In genomic region chr10:31353574-31353973, GRCh38 we compare ENCODE assay signal across 7 cellular contexts. TPM values are rescaled to one million over a fixed set of nuclear protein-coding genes. Genes with fewer than 3 reads are reported as not detected.
A peak's percentile ranks its signal among the peaks of the same experiment; 100 is the strongest.
DNase-seq lines count a peak whose midpoint lies in the region; ATAC-seq and TF ChIP-seq lines count a peak whose summit lies in the region.

No MANE protein-coding gene starts in this region.

- peak; percentile 36 for TF ChIP-seq CTCF in GM12873 (IDR thresholded peaks at IDR 0.05; ENCODE audit: insufficient read depth, low read depth, low read length, missing control alignments)

- peak; percentile 65 for ATAC-seq in GM19468 (IDR thresholded peaks at IDR 0.05; ENCODE audit: extremely low read depth, unreplicated experiment)
- ATAC-seq in HG03442 (IDR thresholded peaks at IDR 0.05; ENCODE audit: unreplicated experiment): peak; percentile 92
- ATAC-seq in activated CD8-positive, alpha-beta T cell treated with anti-CD3 and anti-CD28 coated beads, Interleukin-2, amount 10 ng/mL, durations not matched to agents 7 days and 5 days: peak; percentile 92

- H3K27ac Mint-ChIP-seq in activated CD8-positive, alpha-beta T cell treated with anti-CD3 and anti-CD28 coated beads, Interleukin-2, amount 10 ng/mL, durations not matched to agents 7 days and 5 days: no peak overlapping the region

- CTCF ChIA-PET in activated CD8-positive, alpha-beta T cell treated with anti-CD3 and anti-CD28 coated beads, Interleukin-2, amount 10 ng/mL, durations not matched to agents 7 days and 5 days (lab: Charles Lee): interaction anchor here (1.0 to 2.7 kb wide), 8 partner anchors 11 to 569 kb away, joined by 3 to 10 read pairs (median 6); partner anchors contain the start of gene ZNF438

- peak; percentile 39 for DNase-seq in activated CD8-positive, alpha-beta T cell treated with anti-CD3 and anti-CD28 coated beads, Interleukin-2, amount 10 ng/mL, durations not matched to agents 7 days and 5 days
- DNase-seq in lung microvascular endothelial cell (ENCODE audit: low read depth in 2 of 2) (peak; percentile 49 to 77), hypothalamus (lab: John Stamatoyannopoulos, UW) (no peak), DMS79 (lab: John Stamatoyannopoulos, UW) (no peak)

- H3K4me3 Mint-ChIP-seq in activated CD8-positive, alpha-beta T cell treated with anti-CD3 and anti-CD28 coated beads, Interleukin-2, amount 10 ng/mL, durations not matched to agents 7 days and 5 days: no peak overlapping the region

- no peaks in the 10 kb centered on the region for H3K27me3 Mint-ChIP-seq in activated CD8-positive, alpha-beta T cell treated with anti-CD3 and anti-CD28 coated beads, Interleukin-2, amount 10 ng/mL, durations not matched to agents 7 days and 5 days (ENCODE audit: low read depth)

- POLR2A ChIA-PET in activated CD8-positive, alpha-beta T cell treated with anti-CD3 and anti-CD28 coated beads, Interleukin-2, amount 10 ng/mL, durations not matched to agents 7 days and 5 days (lab: Charles Lee): no interaction called here

- H3K9me3 Mint-ChIP-seq in activated CD8-positive, alpha-beta T cell treated with anti-CD3 and anti-CD28 coated beads, Interleukin-2, amount 10 ng/mL, durations not matched to agents 7 days and 5 days (ENCODE audit: insufficient read depth): no peaks in the 10 kb centered on the region

- H3K4me1 Mint-ChIP-seq in activated CD8-positive, alpha-beta T cell treated with anti-CD3 and anti-CD28 coated beads, Interleukin-2, amount 10 ng/mL, durations not matched to agents 7 days and 5 days (ENCODE audit: low read depth): peaks cover 31% of the 10 kb centered on the region

- H3K36me3 Mint-ChIP-seq in activated CD8-positive, alpha-beta T cell treated with anti-CD3 and anti-CD28 coated beads, Interleukin-2, amount 10 ng/mL, durations not matched to agents 7 days and 5 days (ENCODE audit: low read depth): peaks cover 6% of the 10 kb centered on the region

RNA-seq across cellular contexts. Expression of gene ZEB1, which starts 34.6 kb away (rescaled TPM):
- total RNA-seq in activated CD8-positive, alpha-beta T cell treated with anti-CD3 and anti-CD28 coated beads, Interleukin-2, amount 10 ng/mL, durations not matched to agents 7 days and 5 days: 10 to 100 TPM; 38.3 to 39.3 TPM
- total RNA-seq in lung microvascular endothelial cell: 49.7 and 69.4 TPM in 2 replicates

Comparison
In these comparisons a context has a peak if more than half of its experiments do, and no peak if none do; other contexts are left out.
1. DNase-seq: peak in activated CD8-positive, alpha-beta T cell treated with anti-CD3 and anti-CD28 coated beads, Interleukin-2, amount 10 ng/mL, durations not matched to agents 7 days and 5 days (single experiment) and lung microvascular endothelial cell (2 of 2); none in hypothalamus (0 of 51) and DMS79 (single experiment).
2. Peak in every context shown above with its lines, with median percentiles within 50 percentile points of each other: ATAC-seq.